ENCODE assay signal across 2 cellular contexts in genomic region chr4:143294310-143294709, GRCh38.
TF ChIP-seq lines count a peak whose summit lies in the region.

No MANE protein-coding gene starts in this region.

TF ChIP-seq in liver, 16 proteins besides CTCF, POLR2A, EP300 and RAD21 (continued from another document):
- TF ChIP-seq ZBTB33 (IDR thresholded peaks at IDR 0.05), result no peak
- TF ChIP-seq FOXA1 (IDR thresholded peaks at IDR 0.05), result no peak
- no peak for TF ChIP-seq EGR1 (IDR thresholded peaks at IDR 0.05; ENCODE audit: low read depth in 2 of 2)
- no peak for TF ChIP-seq YY1 (IDR thresholded peaks at IDR 0.05)
- TF ChIP-seq MAX (IDR thresholded peaks at IDR 0.05), result no peak
- no peak for TF ChIP-seq GABPA (IDR thresholded peaks at IDR 0.05 in 1 of 2, conservative IDR thresholded peaks at IDR 0.05 in 1 of 2)
- peak; percentile 68 for TF ChIP-seq NR2F2 (IDR thresholded peaks at IDR 0.05)
- no peak for TF ChIP-seq REST (IDR thresholded peaks at IDR 0.05)
- TF ChIP-seq TAF1 (conservative IDR thresholded peaks at IDR 0.05), result no peak
- peak; percentile 39 for TF ChIP-seq SP1 (IDR thresholded peaks at IDR 0.05)
- TF ChIP-seq HNF4G (IDR thresholded peaks at IDR 0.05), result no peak
- no peak for TF ChIP-seq JUND (IDR thresholded peaks at IDR 0.05)
- no peak for TF ChIP-seq HNF4A (conservative IDR thresholded peaks at IDR 0.05)

TF ChIP-seq in HepG2, 621 proteins besides CTCF, POLR2A, EP300 and RAD21 (continued from another document):
- no peak for TF ChIP-seq MXD3 (CRISPR knock-in tag; IDR thresholded peaks at IDR 0.05)
- no peak for TF ChIP-seq SPEN (CRISPR knock-in tag; IDR thresholded peaks at IDR 0.05; ENCODE audit: low read depth)
- no peak for TF ChIP-seq MLX (CRISPR knock-in tag; IDR thresholded peaks at IDR 0.05)
- TF ChIP-seq MTA3 (CRISPR knock-in tag; IDR thresholded peaks at IDR 0.05), result no peak
- TF ChIP-seq FOXP4 (CRISPR knock-in tag; IDR thresholded peaks at IDR 0.05), result no peak
- TF ChIP-seq FOXO1 (CRISPR knock-in tag; IDR thresholded peaks at IDR 0.05), result no peak
- no peak for TF ChIP-seq POLR2AphosphoS2 (IDR thresholded peaks at IDR 0.05; ENCODE audit: low read depth, low read length)
- TF ChIP-seq ZNF432 (CRISPR knock-in tag; IDR thresholded peaks at IDR 0.05; ENCODE audit: borderline replicate concordance), result no peak
- TF ChIP-seq CENPX (CRISPR knock-in tag; IDR thresholded peaks at IDR 0.05), result no peak
- TF ChIP-seq POLR2AphosphoS5 (IDR thresholded peaks at IDR 0.05; ENCODE audit: low read depth, low read length), result no peak
